Comparison of ENCODE assay signal across 3 cellular contexts in the genomic region with DNA sequence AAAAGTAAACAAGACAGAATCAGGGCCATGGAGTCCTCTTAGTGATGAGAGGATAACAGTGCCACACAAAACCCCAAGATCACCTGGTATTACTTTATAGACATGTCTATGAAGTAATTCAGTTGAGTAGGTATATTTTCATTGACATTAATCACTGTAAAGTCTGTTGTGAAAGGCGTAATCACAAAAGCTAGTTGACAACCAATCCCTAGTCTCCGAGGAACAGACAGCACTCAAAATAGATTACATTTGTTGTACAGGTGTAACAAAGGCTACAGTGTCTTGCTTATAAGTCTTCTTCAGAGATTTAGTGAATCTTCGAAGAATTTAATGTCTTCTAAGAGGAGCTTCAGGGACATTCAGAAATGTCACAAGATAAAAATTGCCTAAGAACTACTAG.
"Had no signal": no experiment of that assay in that cellular context is flagged by ENCODE, and none has a peak within 500 bp of the region (broad histone marks: within the 10 kb centered on the region; RNA-seq: fewer than 3 reads in every experiment).

No MANE protein-coding gene starts in this region.

- H3K4me3 ChIP-seq: GM12878 had no signal

- DNase-seq: GDM1, GF-D8 had no signal

- ATAC-seq: GM12878 had no signal
